12 cellular contexts compared by ENCODE assay signal in the genomic region with DNA sequence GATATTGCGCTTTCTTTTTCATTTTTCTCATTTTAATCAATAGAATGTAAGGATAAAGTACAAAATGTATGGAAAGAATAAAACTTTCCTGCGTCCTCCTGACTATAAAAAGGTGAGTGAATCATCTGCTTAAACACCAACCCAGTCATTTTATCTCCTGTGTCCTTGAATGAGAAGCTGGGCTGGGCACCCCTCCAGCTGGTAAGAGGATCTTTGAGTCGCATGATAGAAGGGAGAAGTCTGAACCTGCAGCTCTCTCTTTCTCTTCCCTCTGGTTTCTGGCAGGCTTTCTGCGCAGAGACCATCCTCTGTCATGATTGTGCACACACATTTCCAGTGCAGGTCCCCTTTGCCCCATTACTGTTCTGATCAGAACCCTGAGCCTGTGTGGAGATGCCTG. TPM values are rescaled to one million over a fixed set of nuclear protein-coding genes. Genes with fewer than 3 reads are reported as not detected.
DNase-seq lines count a peak whose midpoint lies in the region; ATAC-seq and TF ChIP-seq lines count a peak whose summit lies in the region.
"Had no signal": no experiment of that assay in that cellular context is flagged by ENCODE, and none has a peak within 500 bp of the region (broad histone marks: within the 10 kb centered on the region; RNA-seq: fewer than 3 reads in every experiment).

No MANE protein-coding gene starts in this region.

- H3K9me3 ChIP-seq in OCI-LY3 (ENCODE audit: insufficient read depth, low read length), result no peaks in the 10 kb centered on the region
- H3K9me3 ChIP-seq in skeletal muscle tissue (ENCODE audit: control insufficient read depth in 3 of 3, low read length in 3 of 3), result no peaks in the 10 kb centered on the region

- no peak for ATAC-seq in GM18858 (IDR thresholded peaks at IDR 0.05; ENCODE audit: unreplicated experiment)
- ATAC-seq: natural killer cell had no signal

- no peaks in the 10 kb centered on the region for H3K27me3 ChIP-seq in OCI-LY3 (ENCODE audit: low read depth, low read length)
- no peaks in the 10 kb centered on the region for H3K27me3 ChIP-seq in skeletal muscle tissue (ENCODE audit: control insufficient read depth in 3 of 3, insufficient read depth in 3 of 3, low read length in 3 of 3)

- H3K36me3 ChIP-seq in OCI-LY3 (replicated peaks; ENCODE audit: low read depth, low read length), result no peaks in the 10 kb centered on the region
- H3K36me3 ChIP-seq in skeletal muscle tissue (ENCODE audit: control insufficient read depth in 3 of 3, insufficient read depth in 3 of 3, low read length in 3 of 3), result no peaks in the 10 kb centered on the region

- no peaks in the 10 kb centered on the region for H4K20me1 ChIP-seq in OCI-LY3 (ENCODE audit: insufficient read depth, low read length)

- peaks cover 68% of the 10 kb centered on the region for H3K4me1 ChIP-seq in OCI-LY3 (ENCODE audit: low read length)
- H3K4me1 ChIP-seq in skeletal muscle tissue (ENCODE audit: control insufficient read depth in 3 of 3, insufficient read depth in 3 of 3, low read length in 3 of 3), result peaks cover 33 to 40% (median 36%) of the 10 kb centered on the region in 3 donors

- DNase-seq in DMS 273 (lab: John Stamatoyannopoulos, UW; ENCODE audit: unreplicated experiment), result peak; percentile 45
- no peak for DNase-seq in DMS 273 treated with DMSO at 0.1 percent for 48 hours (lab: John Stamatoyannopoulos, UW)
- peak; percentile 10 for DNase-seq in fibroblast of mammary gland (ENCODE audit: low read depth)
- no peak for DNase-seq in HT-29 (ENCODE audit: low spot score)
- DNase-seq in HuH-7.5 (ENCODE audit: low spot score), result no peak
- DNase-seq: activated CD8-positive, alpha-beta memory T cell treated with anti-CD3 and anti-CD28 coated beads for 24 hours; natural killer cell; NCI-H524 treated with DMSO at 0.1 percent for 48 hours had no signal

- TF ChIP-seq CTCF in OCI-LY3 (IDR thresholded peaks at IDR 0.05; ENCODE audit: low read depth, low read length) (no peak), fibroblast of mammary gland (conservative IDR thresholded peaks at IDR 0.05; ENCODE audit: control insufficient read depth, insufficient read depth, low read depth, low read length) (no peak)

- H3K27ac ChIP-seq in OCI-LY3 (ENCODE audit: low read length), result peak overlapping the region; percentile 84
- peak overlapping the region; percentile 83 for H3K27ac ChIP-seq in skeletal muscle tissue (ENCODE audit: low read depth, low read length)
- H3K27ac ChIP-seq: 22Rv1 had no signal

- no peaks in the 10 kb centered on the region for H3K79me2 ChIP-seq in OCI-LY3 (ENCODE audit: low read length)

- H3K4me3 ChIP-seq in OCI-LY3 (ENCODE audit: low read length) (peak overlapping the region; percentile 66), fibroblast of mammary gland (ENCODE audit: control insufficient read depth, low read depth, low read length) (no peak overlapping the region), skeletal muscle tissue (ENCODE audit: low read length in 3 of 3) (peak overlapping the region in 2 of 3 donors; percentile 50 to 52)

- no peak overlapping the region for H2AFZ ChIP-seq in OCI-LY3 (ENCODE audit: low read depth, low read length)

- H3K9ac ChIP-seq in OCI-LY3 (ENCODE audit: low read length) (peak overlapping the region; percentile 62), skeletal muscle tissue (ENCODE audit: low read depth in 1 of 3, low read length in 3 of 3) (peak overlapping the region; percentile 38 to 63 (median 44))

- H3K4me2 ChIP-seq in OCI-LY3 (ENCODE audit: low read length), result peak overlapping the region; percentile 88

RNA-seq across cellular contexts. Expression of gene AKIRIN2, which starts 28.3 kb away (rescaled TPM):
- 23.5 TPM for total RNA-seq in skeletal muscle tissue
- total RNA-seq in HT-29 (2014; rRNA removed; shearing (Covaris generic)), result 18.3 and 18.8 TPM in 2 replicates

Comparison
In these comparisons a context has a peak if more than half of its experiments do, and no peak if none do; other contexts are left out.
1. DNase-seq: peak in DMS 273 (single experiment) and fibroblast of mammary gland (single experiment); none in DMS 273 treated with DMSO at 0.1 percent for 48 hours (single experiment), HT-29 (single experiment) and HuH-7.5 (single experiment).